In the genomic region with DNA sequence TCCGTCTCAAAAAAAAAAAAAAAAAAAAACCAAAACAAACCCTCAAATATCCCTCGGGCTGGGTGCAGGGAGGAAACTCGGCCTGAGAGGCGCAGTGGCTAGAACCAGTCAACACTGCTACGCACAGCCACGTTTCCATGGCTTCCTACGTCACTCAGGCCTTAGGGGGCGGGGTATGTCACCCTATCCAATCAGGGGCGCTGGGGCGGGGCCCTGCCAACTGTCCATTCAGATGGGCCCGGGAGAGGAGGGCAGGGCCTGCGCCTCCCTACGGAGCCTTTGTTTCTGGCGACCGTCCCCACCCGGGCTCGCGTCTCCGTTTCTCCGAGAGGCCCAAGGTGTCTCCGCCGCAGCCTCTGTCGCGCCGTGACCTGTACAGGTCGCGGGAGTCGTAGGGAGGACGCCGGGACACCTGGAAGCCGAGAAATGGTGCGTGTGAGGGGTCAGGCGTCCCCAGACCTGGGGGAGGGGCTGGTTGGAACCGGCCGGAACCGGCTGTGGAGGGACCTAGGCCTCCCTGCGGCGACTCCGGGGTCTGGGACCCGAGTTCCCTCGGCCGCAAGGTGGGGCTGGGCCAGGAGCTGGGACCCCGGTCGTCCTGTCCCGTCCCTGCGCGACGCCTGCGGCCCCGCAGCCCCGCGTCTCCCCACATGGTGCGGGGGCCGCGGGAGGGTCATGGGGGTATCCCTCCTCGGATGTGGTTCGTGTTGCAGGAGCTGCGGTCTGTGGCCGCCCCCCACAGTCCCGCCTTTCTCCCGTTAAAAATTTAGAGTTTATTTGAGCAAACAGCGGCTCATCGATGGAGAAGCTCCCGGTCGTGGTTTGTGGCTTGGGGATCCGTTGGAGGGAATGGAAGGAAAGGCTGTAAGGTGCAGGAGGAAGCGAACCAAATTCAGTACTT, we compare ENCODE assay signal across 8 cellular contexts. TPM values are rescaled to one million over a fixed set of nuclear protein-coding genes. Genes with fewer than 3 reads are reported as not detected.
DNase-seq lines count a peak whose midpoint lies in the region; ATAC-seq, FAIRE-seq and TF ChIP-seq lines count a peak whose summit lies in the region.

A gene (plus strand): TSS at position 282 of the 901 bp plus-strand sequence. CDS start 145 bp downstream, at position 427.

- ATAC-seq in GM19023 (IDR thresholded peaks at IDR 0.05; ENCODE audit: unreplicated experiment) (peak; percentile 95), HG03280 (IDR thresholded peaks at IDR 0.05; ENCODE audit: unreplicated experiment) (peak; percentile 98)
- ATAC-seq in activated CD4-positive, CD25-positive, alpha-beta regulatory T cell treated with anti-CD3 and anti-CD28 coated beads, Interleukin-2, amount 50 U/mL, for 24 hours: peak; percentile 100

- H3K9me1 ChIP-seq in keratinocyte (ENCODE audit: control insufficient read depth, extremely low read depth, insufficient read depth, low read length): no peaks in the 10 kb centered on the region

- peak within 1 kb of the TSS; percentile 86 for H3K9ac ChIP-seq in keratinocyte (ENCODE audit: control insufficient read depth, extremely low read depth, insufficient read depth, low read length)

- H3K27ac ChIP-seq in keratinocyte (ENCODE audit: control insufficient read depth, insufficient read depth, low read length): peak within 1 kb of the TSS; percentile 74

- H3K27me3 ChIP-seq in keratinocyte (ENCODE audit: control insufficient read depth, extremely low read depth, insufficient read depth, low read length): no peaks in the 10 kb centered on the region

- dilution Hi-C loops in keratinocyte (cut with MboI; ENCODE audit: extremely low pct_ligation_motif_present, low sequenced_read_pairs): no loop called here

- peaks cover 4 to 11% of the 10 kb centered on the region in 2 experiments for H3K36me3 ChIP-seq in keratinocyte (ENCODE audit: control insufficient read depth in 2 of 2, extremely low read depth in 1 of 2, insufficient read depth in 2 of 2, low read length in 2 of 2)

- peak; percentile 44 for FAIRE-seq in keratinocyte (lab: Jason Lieb, UNC)

- TF ChIP-seq CTCF in AG10803 (conservative IDR thresholded peaks at IDR 0.05; ENCODE audit: low read length) (peak; percentile 26), keratinocyte (optimal IDR thresholded peaks at IDR 0.05 in 1 of 3, IDR thresholded peaks at IDR 0.05 in 1 of 3, conservative IDR thresholded peaks at IDR 0.05 in 1 of 3; ENCODE audit: extremely low read depth in 1 of 3, insufficient read depth in 2 of 3, low read length in 3 of 3) (peak in 1 of 3 experiments; percentile 27)

- H3K4me1 ChIP-seq in keratinocyte (ENCODE audit: control insufficient read depth, extremely low read depth, insufficient read depth, low read length): peaks cover 7% of the 10 kb centered on the region

- H3K4me3 ChIP-seq in AG10803 (ENCODE audit: low read length) (peak within 1 kb of the TSS; percentile 95), keratinocyte (ENCODE audit: control insufficient read depth in 2 of 3, extremely low read depth in 1 of 3, insufficient read depth in 2 of 3, low read depth in 1 of 3, low read length in 3 of 3) (peak within 1 kb of the TSS; percentile 91 to 98 (median 97))

- peak within 1 kb of the TSS; percentile 95 for H3K4me2 ChIP-seq in keratinocyte (ENCODE audit: control insufficient read depth, extremely low read depth, insufficient read depth, low read depth, low read length)

- H4K20me1 ChIP-seq in keratinocyte (ENCODE audit: control insufficient read depth, extremely low read depth, insufficient read depth, low read length): no peaks in the 10 kb centered on the region

- DNase-seq in AG10803 (ENCODE audit: low read depth) (peak; percentile 98), NCI-H345 treated with DMSO at 0.1 percent for 48 hours (lab: John Stamatoyannopoulos, UW; ENCODE audit: unreplicated experiment) (peak; percentile 23), cerebellar nuclear complex (lab: John Stamatoyannopoulos, UW) (peak; percentile 78 to 93), keratinocyte (ENCODE audit: low read depth, low spot score) (peak; percentile 75)
- peak; percentile 92 to 94 for DNase-seq in stimulated activated CD4-positive, alpha-beta T cell treated with anti-CD3 and anti-CD28 coated beads, Interleukin-15, amount 100 ng/mL, for 1 hour (ENCODE audit: low read depth in 1 of 2, low spot score in 1 of 2)

- H3K79me2 ChIP-seq in keratinocyte (ENCODE audit: control insufficient read depth, insufficient read depth, low read length): peaks cover 41% of the 10 kb centered on the region

- H2AFZ ChIP-seq in keratinocyte (ENCODE audit: control insufficient read depth, low read length): peak within 1 kb of the TSS; percentile 74

- no peaks in the 10 kb centered on the region for H3K9me3 ChIP-seq in keratinocyte (ENCODE audit: control insufficient read depth, low read depth, low read length)

RNA-seq across cellular contexts. Expression of the gene that starts here (rescaled TPM):
- 6.3 to 8.5 TPM (median 7.6 TPM) in 3 replicates for polyA plus RNA-seq in keratinocyte
- 7.8 TPM for polyA plus RNA-seq in keratinocyte (2011; ENCODE audit: low read depth)
- polyA plus RNA-seq in keratinocyte (2011; cell fraction: cytosol; rRNA removed): 3.0 and 6.7 TPM in 2 replicates
- polyA plus RNA-seq in keratinocyte (2011; cell fraction: nucleus; rRNA removed): 10.1 and 11.8 TPM in 2 replicates
- polyA plus RNA-seq in keratinocyte (2012; ENCODE audit: low replicate concordance): 4.9 and 6.1 TPM in 2 replicates
- 2.4 to 12.5 TPM (median 11.8 TPM) in 3 replicates for polyA minus RNA-seq in keratinocyte
- 5.9 TPM for polyA minus RNA-seq in keratinocyte (2011; cell fraction: cytosol; rRNA and poly(A)+ RNA removed)
- 8.3 and 12.3 TPM in 2 replicates for polyA minus RNA-seq in keratinocyte (2011; cell fraction: nucleus; rRNA and poly(A)+ RNA removed)

Comparison
In these comparisons a context has a peak if more than half of its experiments do, and no peak if none do; other contexts are left out.
1. Peak in every context shown above with its lines: DNase-seq, ATAC-seq, H3K4me3 ChIP-seq and H3K27ac ChIP-seq.
2. DNase-seq: peak in every context shown above with its lines; median percentile 98 in AG10803; 93 in stimulated activated CD4-positive, alpha-beta T cell treated with anti-CD3 and anti-CD28 coated beads, Interleukin-15, amount 100 ng/mL, for 1 hour; 86 in cerebellar nuclear complex; 75 in keratinocyte; 23 in NCI-H345 treated with DMSO at 0.1 percent for 48 hours.